In genomic region chr7:151060113-151060415, GRCh38 we compare ENCODE assay signal across 8 cellular contexts. TPM values are rescaled to one million over a fixed set of nuclear protein-coding genes. Genes with fewer than 3 reads are reported as not detected.
A peak's percentile ranks its signal among the peaks of the same experiment; 100 is the strongest.
DNase-seq lines count a peak whose midpoint lies in the region; ATAC-seq and TF ChIP-seq lines count a peak whose summit lies in the region.

No MANE protein-coding gene starts in this region.

- peaks cover 25 to 28% of the 10 kb centered on the region in 2 donors for H3K4me1 Mint-ChIP-seq in natural killer cell treated with Interleukin-12 subunit alpha and Interleukin-12 subunit beta and Interleukin-15 and Interleukin-18, amount 100 ng/mL, for 72 hours (ENCODE audit: low read depth in 2 of 2)

- POLR2A ChIA-PET in BJ (lab: Charles Lee): no interaction called here

- H3K4me3 ChIP-seq in BJ (ENCODE audit: low read depth, low read length): peak overlapping the region; percentile 76
- peak overlapping the region; percentile 84 for H3K4me3 ChIP-seq in coronary artery

- H3K27me3 ChIP-seq in BJ (ENCODE audit: control insufficient read depth, insufficient read depth, low read length): no peaks in the 10 kb centered on the region

- H3K9me3 Mint-ChIP-seq in natural killer cell treated with Interleukin-12 subunit alpha and Interleukin-12 subunit beta and Interleukin-15 and Interleukin-18, amount 100 ng/mL, for 72 hours: no peaks in the 10 kb centered on the region

- no peak for ATAC-seq in natural killer cell treated with Interleukin-12 subunit alpha and Interleukin-12 subunit beta and Interleukin-15 and Interleukin-18, amount 100 ng/mL, for 72 hours
- ATAC-seq in HG03457 (IDR thresholded peaks at IDR 0.05; ENCODE audit: unreplicated experiment): no peak

- peaks cover 8% of the 10 kb centered on the region for H3K36me3 ChIP-seq in BJ (ENCODE audit: control insufficient read depth, insufficient read depth, low read length)

- DNase-seq in BJ (ENCODE audit: low read depth) (no peak), NAMALWA (ENCODE audit: low spot score) (peak; percentile 37), coronary artery (ENCODE audit: low spot score) (no peak), NCI-H187 (lab: John Stamatoyannopoulos, UW) (no peak), SHP77 (lab: John Stamatoyannopoulos, UW) (no peak), NCI-H2171 treated with DMSO at 0.1 percent for 48 hours (lab: John Stamatoyannopoulos, UW) (no peak)
- DNase-seq in natural killer cell treated with Interleukin-12 subunit alpha and Interleukin-12 subunit beta and Interleukin-15 and Interleukin-18, amount 100 ng/mL, for 72 hours (ENCODE audit: low spot score): no peak

- TF ChIP-seq CTCF in BJ (IDR thresholded peaks at IDR 0.05; ENCODE audit: insufficient read depth, low read depth, low read length) (no peak), coronary artery (IDR thresholded peaks at IDR 0.05) (no peak)

- peak overlapping the region in 1 of 2 donors; percentile 92 for H3K27ac Mint-ChIP-seq in natural killer cell treated with Interleukin-12 subunit alpha and Interleukin-12 subunit beta and Interleukin-15 and Interleukin-18, amount 100 ng/mL, for 72 hours

- CTCF ChIA-PET in BJ (lab: Yijun Ruan, JAX): interaction anchor here (0.7 to 2.5 kb wide), 8 partner anchors 11 to 79 kb away, joined by 3 to 6 read pairs (median 4); partner anchors contain the start of gene FASTK

- H3K36me3 Mint-ChIP-seq in natural killer cell treated with Interleukin-12 subunit alpha and Interleukin-12 subunit beta and Interleukin-15 and Interleukin-18, amount 100 ng/mL, for 72 hours: no peaks in the 10 kb centered on the region

- no peaks in the 10 kb centered on the region for H3K27me3 Mint-ChIP-seq in natural killer cell treated with Interleukin-12 subunit alpha and Interleukin-12 subunit beta and Interleukin-15 and Interleukin-18, amount 100 ng/mL, for 72 hours

- peak overlapping the region; percentile 97 to 99 for H3K27ac ChIP-seq in coronary artery

- peak overlapping the region; percentile 93 for H3K4me3 Mint-ChIP-seq in natural killer cell treated with Interleukin-12 subunit alpha and Interleukin-12 subunit beta and Interleukin-15 and Interleukin-18, amount 100 ng/mL, for 72 hours

RNA-seq across cellular contexts. Expression of gene SLC4A2, which starts 0.7 kb away (rescaled TPM):
- polyA plus RNA-seq in BJ (2011; rRNA removed): 59.0 and 86.1 TPM in 2 replicates
- polyA minus RNA-seq in BJ (2011; rRNA and poly(A)+ RNA removed): 74.3 and 109 TPM in 2 replicates
- total RNA-seq in natural killer cell treated with Interleukin-12 subunit alpha and Interleukin-12 subunit beta and Interleukin-15 and Interleukin-18, amount 100 ng/mL, for 72 hours: 100 to 1,000 TPM; 117 to 195 TPM

RNA-seq across cellular contexts. Expression of gene CDK5, which starts 2.4 kb away (rescaled TPM):
- 30.0 and 33.2 TPM in 2 replicates for polyA plus RNA-seq in BJ (2011; rRNA removed)
- 15.3 and 33.8 TPM in 2 replicates for polyA minus RNA-seq in BJ (2011; rRNA and poly(A)+ RNA removed)
- 10 to 100 TPM; 12.5 to 16.2 TPM for total RNA-seq in natural killer cell treated with Interleukin-12 subunit alpha and Interleukin-12 subunit beta and Interleukin-15 and Interleukin-18, amount 100 ng/mL, for 72 hours

RNA-seq across cellular contexts. Expression of gene ASIC3, which starts 11.7 kb away (rescaled TPM):
- polyA plus RNA-seq in BJ (2011; rRNA removed): 0.26 and 0.45 TPM in 2 replicates
- polyA minus RNA-seq in BJ (2011; rRNA and poly(A)+ RNA removed): 0.24 TPM in 1 of 2 replicates, not detected in the other
- 1 to 10 TPM; 2.8 to 4.7 TPM for total RNA-seq in natural killer cell treated with Interleukin-12 subunit alpha and Interleukin-12 subunit beta and Interleukin-15 and Interleukin-18, amount 100 ng/mL, for 72 hours

RNA-seq across cellular contexts. Expression of gene FASTK, which starts 20.5 kb away (rescaled TPM):
- 49.3 and 89.9 TPM in 2 replicates for polyA plus RNA-seq in BJ (2011; rRNA removed)
- 53.0 and 72.2 TPM in 2 replicates for polyA minus RNA-seq in BJ (2011; rRNA and poly(A)+ RNA removed)
- total RNA-seq in natural killer cell treated with Interleukin-12 subunit alpha and Interleukin-12 subunit beta and Interleukin-15 and Interleukin-18, amount 100 ng/mL, for 72 hours: 100 to 1,000 TPM in 1 of 2 donors, 10 to 100 TPM in 1; 84.4 to 131 TPM

RNA-seq across cellular contexts. Expression of gene TMUB1, which starts 23.2 kb away (rescaled TPM):
- polyA plus RNA-seq in BJ (2011; rRNA removed): 13.6 and 27.8 TPM in 2 replicates
- polyA minus RNA-seq in BJ (2011; rRNA and poly(A)+ RNA removed): 4.6 and 5.9 TPM in 2 replicates
- 10 to 100 TPM; 65.5 to 73.1 TPM for total RNA-seq in natural killer cell treated with Interleukin-12 subunit alpha and Interleukin-12 subunit beta and Interleukin-15 and Interleukin-18, amount 100 ng/mL, for 72 hours
